14 cellular contexts compared by ENCODE assay signal in genomic region chr2:9821805-9822445, GRCh38.
"Had no signal": no experiment of that assay in that cellular context is flagged by ENCODE, and none has a peak within 500 bp of the region (broad histone marks: within the 10 kb centered on the region; RNA-seq: fewer than 3 reads in every experiment).

No MANE protein-coding gene starts in this region.

- H3K4me1 Mint-ChIP-seq: immature natural killer cell; stimulated activated effector memory CD8-positive, alpha-beta T cell treated with anti-CD3 and anti-CD28 coated beads, Interleukin-12 subunit alpha, Interleukin-12 subunit beta, amount 100 ng/mL, for 72 hours; T-helper 17 cell had no signal

- H3K36me3 Mint-ChIP-seq: activated naive CD8-positive, alpha-beta T cell; immature natural killer cell; type B pancreatic cell had no signal

- H3K4me3 ChIP-seq: lower lobe of right lung, smooth muscle cell had no signal

- H3K4me1 ChIP-seq: lower lobe of right lung had no signal

- H3K4me3 Mint-ChIP-seq: activated naive CD8-positive, alpha-beta T cell; immature natural killer cell; stimulated activated effector memory CD8-positive, alpha-beta T cell treated with anti-CD3 and anti-CD28 coated beads, Interleukin-12 subunit alpha, Interleukin-12 subunit beta, amount 100 ng/mL, for 72 hours; T-helper 17 cell; type B pancreatic cell had no signal

- H3K27ac ChIP-seq: brain microvascular endothelial cell, lower lobe of right lung had no signal

- H3K9me3 Mint-ChIP-seq: immature natural killer cell; stimulated activated effector memory CD8-positive, alpha-beta T cell treated with anti-CD3 and anti-CD28 coated beads, Interleukin-12 subunit alpha, Interleukin-12 subunit beta, amount 100 ng/mL, for 72 hours; type B pancreatic cell had no signal

- H3K27me3 Mint-ChIP-seq: activated naive CD8-positive, alpha-beta T cell; T-helper 17 cell; type B pancreatic cell had no signal

- DNase-seq: activated CD4-positive, alpha-beta T cell treated with anti-CD3 and anti-CD28 coated beads, Interleukin-2, amount 50 U/mL, for 1 hour; activated CD4-positive, CD25-positive, alpha-beta regulatory T cell; activated gamma-delta T cell; activated T-cell treated with anti-CD3 and anti-CD28 coated beads, Interleukin-2, amount 50 U/mL, for 48 hours; brain microvascular endothelial cell; erythroblast; immature natural killer cell; lower lobe of right lung; midbrain; T-helper 17 cell had no signal

- H3K27ac Mint-ChIP-seq: activated naive CD8-positive, alpha-beta T cell; immature natural killer cell; stimulated activated effector memory CD8-positive, alpha-beta T cell treated with anti-CD3 and anti-CD28 coated beads, Interleukin-12 subunit alpha, Interleukin-12 subunit beta, amount 100 ng/mL, for 72 hours; T-helper 17 cell; type B pancreatic cell had no signal

- H3K9me3 ChIP-seq: lower lobe of right lung had no signal

- H3K36me3 ChIP-seq: brain microvascular endothelial cell, lower lobe of right lung had no signal

- H3K27me3 ChIP-seq: brain microvascular endothelial cell had no signal
